ENCODE assay signal across 9 cellular contexts in genomic region chr9:89495824-89496555, GRCh38. TPM values are rescaled to one million over a fixed set of nuclear protein-coding genes. Genes with fewer than 3 reads are reported as not detected.
DNase-seq lines count a peak whose midpoint lies in the region; ATAC-seq and TF ChIP-seq lines count a peak whose summit lies in the region.
"Had no signal": no experiment of that assay in that cellular context is flagged by ENCODE, and none has a peak within 500 bp of the region (broad histone marks: within the 10 kb centered on the region; RNA-seq: fewer than 3 reads in every experiment).

No MANE protein-coding gene starts in this region.

- no peak for TF ChIP-seq POLR2A in esophagus muscularis mucosa (IDR thresholded peaks at IDR 0.05; ENCODE audit: low read depth)

- no peaks in the 10 kb centered on the region for H3K9me2 ChIP-seq in SK-N-SH

- WGBS in esophagus muscularis mucosa: 85% methylated on average over 11 of the region's 12 CpGs
- WGBS in SK-N-SH (ENCODE audit: low lambda C conversion rate): 98% methylated on average over 10 of the region's 12 CpGs

- no peak for TF ChIP-seq EP300 in esophagus muscularis mucosa (IDR thresholded peaks at IDR 0.05)
- no peak for TF ChIP-seq EP300 in SK-N-SH (IDR thresholded peaks at IDR 0.05; ENCODE audit: borderline replicate concordance in 1 of 2, low read depth in 1 of 2, low read length in 1 of 2)

- no peak overlapping the region for H3K4me2 ChIP-seq in SK-N-SH

- H3K36me3 ChIP-seq in NT2/D1 (ENCODE audit: insufficient read depth, insufficient read length, low read length) (no peaks in the 10 kb centered on the region), esophagus muscularis mucosa (no peaks in the 10 kb centered on the region), tibial artery (no peaks in the 10 kb centered on the region), SK-N-SH (replicated peaks in 1 of 2; ENCODE audit: control insufficient read depth in 1 of 2, insufficient read depth in 2 of 2, low read length in 1 of 2) (no peaks in the 10 kb centered on the region)

- POLR2A ChIA-PET in SK-N-SH (lab: Yijun Ruan, JAX): no interaction called here

- H3K9me3 ChIP-seq in NT2/D1 (ENCODE audit: insufficient read depth, low read length) (no peaks in the 10 kb centered on the region), esophagus muscularis mucosa (no peaks in the 10 kb centered on the region), tibial artery (no peaks in the 10 kb centered on the region), SK-N-SH (no peaks in the 10 kb centered on the region)

- H3K4me3 ChIP-seq in NT2/D1 (ENCODE audit: insufficient read length, low read depth) (no peak overlapping the region), esophagus muscularis mucosa (peak overlapping the region in 3 of 4 donors; percentile 76 to 89 (median 85)), skin epidermis (peak overlapping the region in 6 of 7 experiments; percentile 53 to 86 (median 70)), tibial artery (no peak overlapping the region), SK-N-SH (ENCODE audit: low read depth in 2 of 2, low read length in 1 of 2) (peak overlapping the region in 1 of 2 experiments; percentile 80; a peak in 1 of 4 replicates)

- H2AFZ ChIP-seq in SK-N-SH (ENCODE audit: low read depth): no peak overlapping the region

- no peak for TF ChIP-seq CTCF in esophagus muscularis mucosa (IDR thresholded peaks at IDR 0.05)
- TF ChIP-seq CTCF in tibial artery (IDR thresholded peaks at IDR 0.05): no peak
- TF ChIP-seq CTCF in SK-N-SH (IDR thresholded peaks at IDR 0.05): no peak

- H3K79me2 ChIP-seq in SK-N-SH (ENCODE audit: insufficient read depth): no peaks in the 10 kb centered on the region

- H4K20me1 ChIP-seq in SK-N-SH (ENCODE audit: insufficient read depth): no peaks in the 10 kb centered on the region

- H3K27ac ChIP-seq in esophagus muscularis mucosa (replicated peaks in 1 of 4) (no peak overlapping the region), skin epidermis (peak overlapping the region in 12 of 21 experiments; percentile 7 to 95 (median 86)), tibial artery (no peak overlapping the region), SK-N-SH (ENCODE audit: low read depth in 2 of 2, low read length in 1 of 2) (no peak overlapping the region; a peak in 1 of 4 replicates)

- TF ChIP-seq RAD21 in SK-N-SH (IDR thresholded peaks at IDR 0.05; ENCODE audit: low read length): no peak

- intact Hi-C loops in esophagus muscularis mucosa (cut with DNase I): loop anchor here (10.0 kb wide), 1 partner anchor 51 kb away; no protein-coding TSS in a partner anchor
- intact Hi-C loops in tibial artery (cut with DNase I; ENCODE audit: low total_unique reads): no loop called here

- H3K4me1 ChIP-seq in NT2/D1 (ENCODE audit: insufficient read depth, insufficient read length) (peaks cover 27% of the 10 kb centered on the region), esophagus muscularis mucosa (peaks cover 5 to 25% (median 22%) of the 10 kb centered on the region in 4 donors), tibial artery (peaks cover 0 to 16% (median 4%) of the 10 kb centered on the region in 4 donors), SK-N-SH (ENCODE audit: control insufficient read depth in 1 of 2, insufficient read depth in 2 of 2, low read depth in 1 of 2, low read length in 1 of 2) (peaks cover 0 to 48% of the 10 kb centered on the region in 2 experiments; a peak in 1 of 4 replicates)

- CTCF ChIA-PET in SK-N-SH (lab: Yijun Ruan, JAX): interaction anchor here (1.1 to 1.2 kb wide), 2 partner anchors 67 to 149 kb away, joined by 3 read pairs; no protein-coding TSS in a partner anchor

- H3K9ac ChIP-seq in NT2/D1 (ENCODE audit: insufficient read length, low read depth): peak overlapping the region; percentile 13
- no peak overlapping the region for H3K9ac ChIP-seq in SK-N-SH

- DNase-seq in NCI-H2029 (lab: John Stamatoyannopoulos, UW): peak; percentile 48
- no peak for DNase-seq in NCI-H2029 treated with DMSO at 0.1 percent for 48 hours (lab: John Stamatoyannopoulos, UW)
- DNase-seq in NT2/D1 (ENCODE audit: low read depth, low spot score): no peak
- no peak for DNase-seq in esophagus muscularis mucosa (ENCODE audit: extremely low spot score)
- no peak for DNase-seq in tibial artery
- no peak for DNase-seq in SK-N-SH
- DNase-seq: NCI-H1092 treated with DMSO at 0.1 percent for 48 hours had no signal

- ATAC-seq in HG02610 (IDR thresholded peaks at IDR 0.05; ENCODE audit: unreplicated experiment): no peak

- H3F3A ChIP-seq in SK-N-SH (replicated peaks; ENCODE audit: insufficient read depth): no peaks in the 10 kb centered on the region

- H3K27me3 ChIP-seq in NT2/D1 (ENCODE audit: insufficient read depth, insufficient read length) (peaks cover 11% of the 10 kb centered on the region), esophagus muscularis mucosa (no peaks in the 10 kb centered on the region), tibial artery (no peaks in the 10 kb centered on the region), SK-N-SH (ENCODE audit: insufficient read depth) (no peaks in the 10 kb centered on the region; the same call in 1 of the 2 replicates)

TF ChIP-seq in SK-N-SH, 30 proteins besides CTCF, POLR2A, EP300 and RAD21:
- TF ChIP-seq ELF1 (IDR thresholded peaks at IDR 0.05) (no peak), IRF3 (IDR thresholded peaks at IDR 0.05; ENCODE audit: low read depth, low read length) (no peak), MXI1 (IDR thresholded peaks at IDR 0.05; ENCODE audit: low read depth, low read length) (no peak), NRF1 (IDR thresholded peaks at IDR 0.05; ENCODE audit: low read depth, low read length) (no peak), FOXJ3 (CRISPR knock-in tag; IDR thresholded peaks at IDR 0.05) (no peak), ZBTB33 (IDR thresholded peaks at IDR 0.05; ENCODE audit: borderline replicate concordance, low read depth) (no peak), EZH2phosphoT487 (IDR thresholded peaks at IDR 0.05; ENCODE audit: borderline replicate concordance, low read depth) (no peak), YY1 (IDR thresholded peaks at IDR 0.05; ENCODE audit: low read depth) (no peak), POLR2AphosphoS5 (IDR thresholded peaks at IDR 0.05; ENCODE audit: low read depth, low read length) (no peak), REST (IDR thresholded peaks at IDR 0.05; ENCODE audit: low read depth, low read length) (no peak)

RNA-seq across cellular contexts. Expression of gene SEMA4D, which starts 1.9 kb away (rescaled TPM):
- 10 to 100 TPM in 3 of 4 donors, 1 to 10 TPM in 1; 7.9 to 14.1 (median 10.6) TPM for total RNA-seq in esophagus muscularis mucosa
- 2.1 and 4.8 TPM in 2 replicates for polyA plus RNA-seq in SK-N-SH (2012; rRNA removed)
- 2.4 and 3.7 TPM in 2 replicates for polyA plus RNA-seq in SK-N-SH (2012; cell fraction: cytosol; rRNA removed)
- polyA plus RNA-seq in SK-N-SH (2012; cell fraction: nucleus; rRNA removed): 12.9 and 17.9 TPM in 2 replicates

Comparison
In these comparisons a context has a peak if more than half of its experiments do, and no peak if none do; other contexts are left out.
1. H3K4me3 ChIP-seq: peak in esophagus muscularis mucosa (3 of 4) and skin epidermis (6 of 7); none in NT2/D1 (single experiment) and tibial artery (0 of 2).
2. H3K27ac ChIP-seq: peak in skin epidermis (12 of 21); none in esophagus muscularis mucosa (0 of 4), tibial artery (0 of 2) and SK-N-SH (0 of 2).